9 cellular contexts compared by ENCODE assay signal in genomic region chr10:22433875-22434274, GRCh38.
DNase-seq lines count a peak whose midpoint lies in the region; ATAC-seq lines count a peak whose summit lies in the region.
"Had no signal": no experiment of that assay in that cellular context is flagged by ENCODE, and none has a peak within 500 bp of the region (broad histone marks: within the 10 kb centered on the region; RNA-seq: fewer than 3 reads in every experiment).

No MANE protein-coding gene starts in this region.

- H3K27me3 ChIP-seq in SJSA1 (replicated peaks): no peaks in the 10 kb centered on the region

- ATAC-seq in stimulated activated naive B cell treated with anti-CD40 and anti-IgM and Interleukin-4, amounts not matched to agents 10 μg/mL and 1 μg/mL and 100 μg/mL, for 72 hours (replicated peaks): no peak
- ATAC-seq in GM18519 (IDR thresholded peaks at IDR 0.05; ENCODE audit: low FRiP score, unreplicated experiment) (no peak), GM21390 (IDR thresholded peaks at IDR 0.05; ENCODE audit: unreplicated experiment) (no peak)

- peaks cover 5 to 8% of the 10 kb centered on the region in 2 donors for H3K27me3 Mint-ChIP-seq in stimulated activated naive B cell treated with anti-CD40 and anti-IgM and Interleukin-4, amounts not matched to agents 10 μg/mL and 1 μg/mL and 100 μg/mL, for 72 hours

- peak overlapping the region in 1 of 2 donors; percentile 19 for H3K4me3 Mint-ChIP-seq in stimulated activated naive B cell treated with anti-CD40 and anti-IgM and Interleukin-4, amounts not matched to agents 10 μg/mL and 1 μg/mL and 100 μg/mL, for 72 hours

- H3K36me3 Mint-ChIP-seq in stimulated activated naive B cell treated with anti-CD40 and anti-IgM and Interleukin-4, amounts not matched to agents 10 μg/mL and 1 μg/mL and 100 μg/mL, for 72 hours: no peaks in the 10 kb centered on the region

- peak overlapping the region; percentile 78 for H3K27ac ChIP-seq in SJSA1
- H3K27ac ChIP-seq: coronary artery had no signal

- no peak overlapping the region for H3K4me3 ChIP-seq in SJSA1
- H3K4me3 ChIP-seq: coronary artery had no signal

- no peaks in the 10 kb centered on the region for H3K9me3 ChIP-seq in SJSA1 (replicated peaks)

- no peaks in the 10 kb centered on the region for H3K36me3 ChIP-seq in SJSA1

- peaks cover 21 to 52% of the 10 kb centered on the region in 2 donors for H3K4me1 Mint-ChIP-seq in stimulated activated naive B cell treated with anti-CD40 and anti-IgM and Interleukin-4, amounts not matched to agents 10 μg/mL and 1 μg/mL and 100 μg/mL, for 72 hours

- H3K9me3 Mint-ChIP-seq in stimulated activated naive B cell treated with anti-CD40 and anti-IgM and Interleukin-4, amounts not matched to agents 10 μg/mL and 1 μg/mL and 100 μg/mL, for 72 hours: no peaks in the 10 kb centered on the region

- DNase-seq in H4 (ENCODE audit: low spot score): peak; percentile 65
- DNase-seq in SJSA1 (ENCODE audit: low read depth in 1 of 2, low spot score in 2 of 2): peak in 1 of 2 experiments; percentile 81
- peak; percentile 97 for DNase-seq in fibroblast of peridontal ligament (ENCODE audit: extremely low read depth)
- DNase-seq in stimulated activated naive B cell treated with anti-CD40 and anti-IgM and Interleukin-4, amounts not matched to agents 10 μg/mL and 1 μg/mL and 100 μg/mL, for 72 hours: no peak
- no peak for DNase-seq in DMS53 treated with DMSO at 0.1 percent for 48 hours (lab: John Stamatoyannopoulos, UW; ENCODE audit: unreplicated experiment)
- DNase-seq: NCI-H345 had no signal

- H3K4me1 ChIP-seq in SJSA1 (replicated peaks): peaks cover 67% of the 10 kb centered on the region

- H3K27ac Mint-ChIP-seq in stimulated activated naive B cell treated with anti-CD40 and anti-IgM and Interleukin-4, amounts not matched to agents 10 μg/mL and 1 μg/mL and 100 μg/mL, for 72 hours: peak overlapping the region; percentile 70

Comparison
In these comparisons a context has a peak if more than half of its experiments do, and no peak if none do; other contexts are left out.
1. DNase-seq: peak in H4 (single experiment) and fibroblast of peridontal ligament (single experiment); none in stimulated activated naive B cell treated with anti-CD40 and anti-IgM and Interleukin-4, amounts not matched to agents 10 μg/mL and 1 μg/mL and 100 μg/mL, for 72 hours (single experiment) and DMS53 treated with DMSO at 0.1 percent for 48 hours (single experiment).